In the genomic region with DNA sequence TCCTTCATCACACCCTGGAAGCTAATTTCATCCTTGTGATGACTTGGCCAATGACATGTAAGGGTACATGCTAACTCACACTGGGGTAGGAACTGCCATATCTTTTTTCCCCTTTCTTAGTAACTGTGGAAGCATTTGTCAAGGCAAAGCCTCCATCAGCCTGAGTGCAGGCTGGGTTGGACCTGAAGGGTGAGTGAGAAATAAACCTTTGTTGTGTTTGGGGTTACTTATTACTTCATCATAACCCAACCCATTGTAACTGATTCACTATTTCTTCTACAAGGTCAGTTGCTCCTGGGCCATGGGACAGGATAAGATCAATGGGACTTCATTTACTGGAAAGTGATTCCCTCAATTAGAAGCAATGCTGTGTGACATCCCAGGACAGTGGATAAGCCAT, we compare ENCODE assay signal across 2 cellular contexts.
TF ChIP-seq lines count a peak whose summit lies in the region.

No MANE protein-coding gene starts in this region.

TF ChIP-seq in IMR-90, 13 proteins besides CTCF, POLR2A, EP300 and RAD21 (continued from another document):
- TF ChIP-seq ELK1 (IDR thresholded peaks at IDR 0.05; ENCODE audit: borderline replicate concordance, low read depth, low read length) (no peak), CHD1 (IDR thresholded peaks at IDR 0.05; ENCODE audit: low read depth, low read length) (no peak), BHLHE40 (IDR thresholded peaks at IDR 0.05; ENCODE audit: low read depth, low read length) (no peak), SMC3 (IDR thresholded peaks at IDR 0.05; ENCODE audit: low read depth, low read length) (no peak), MXI1 (IDR thresholded peaks at IDR 0.05; ENCODE audit: borderline replicate concordance, low read depth, low read length) (no peak), CEBPB (IDR thresholded peaks at IDR 0.05; ENCODE audit: low read depth, low read length) (no peak), RCOR1 (IDR thresholded peaks at IDR 0.05; ENCODE audit: insufficient replicate concordance, low read length) (no peak), MAZ (IDR thresholded peaks at IDR 0.05; ENCODE audit: borderline replicate concordance, low read depth, low read length) (no peak), MAFK (IDR thresholded peaks at IDR 0.05; ENCODE audit: low read depth, low read length) (no peak), NFE2L2 (IDR thresholded peaks at IDR 0.05; ENCODE audit: low read depth, low read length) (no peak), FOS (IDR thresholded peaks at IDR 0.05; ENCODE audit: low read depth, low read length) (no peak)
- TF ChIP-seq, protein P1, sequence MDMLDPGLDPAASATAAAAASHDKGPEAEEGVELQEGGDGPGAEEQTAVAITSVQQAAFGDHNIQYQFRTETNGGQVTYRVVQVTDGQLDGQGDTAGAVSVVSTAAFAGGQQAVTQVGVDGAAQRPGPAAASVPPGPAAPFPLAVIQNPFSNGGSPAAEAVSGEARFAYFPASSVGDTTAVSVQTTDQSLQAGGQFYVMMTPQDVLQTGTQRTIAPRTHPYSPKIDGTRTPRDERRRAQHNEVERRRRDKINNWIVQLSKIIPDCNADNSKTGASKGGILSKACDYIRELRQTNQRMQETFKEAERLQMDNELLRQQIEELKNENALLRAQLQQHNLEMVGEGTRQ (IDR thresholded peaks at IDR 0.05; ENCODE audit: low read depth, low read length): no peak

TF ChIP-seq in GM23338, 12 proteins besides CTCF, POLR2A, EP300 and RAD21:
- TF ChIP-seq ZNF462 (CRISPR knock-in tag; IDR thresholded peaks at IDR 0.05) (no peak), ZNF331 (CRISPR knock-in tag; IDR thresholded peaks at IDR 0.05; ENCODE audit: low read depth) (no peak), NANOG (IDR thresholded peaks at IDR 0.05; ENCODE audit: borderline replicate concordance) (no peak), STAT1 (IDR thresholded peaks at IDR 0.05; ENCODE audit: unreplicated experiment) (no peak), CREB1 (CRISPR knock-in tag; IDR thresholded peaks at IDR 0.05; ENCODE audit: low read depth) (no peak), EZH2 (IDR thresholded peaks at IDR 0.05; ENCODE audit: low read depth, unreplicated experiment) (no peak), JUNB (IDR thresholded peaks at IDR 0.05; ENCODE audit: unreplicated experiment) (no peak), EZH2phosphoT487 (IDR thresholded peaks at IDR 0.05; ENCODE audit: unreplicated experiment) (no peak), POLR2AphosphoS5 (IDR thresholded peaks at IDR 0.05; ENCODE audit: low read depth) (no peak), ZNF114 (CRISPR knock-in tag; IDR thresholded peaks at IDR 0.05) (no peak)
- TF ChIP-seq, protein P2, sequence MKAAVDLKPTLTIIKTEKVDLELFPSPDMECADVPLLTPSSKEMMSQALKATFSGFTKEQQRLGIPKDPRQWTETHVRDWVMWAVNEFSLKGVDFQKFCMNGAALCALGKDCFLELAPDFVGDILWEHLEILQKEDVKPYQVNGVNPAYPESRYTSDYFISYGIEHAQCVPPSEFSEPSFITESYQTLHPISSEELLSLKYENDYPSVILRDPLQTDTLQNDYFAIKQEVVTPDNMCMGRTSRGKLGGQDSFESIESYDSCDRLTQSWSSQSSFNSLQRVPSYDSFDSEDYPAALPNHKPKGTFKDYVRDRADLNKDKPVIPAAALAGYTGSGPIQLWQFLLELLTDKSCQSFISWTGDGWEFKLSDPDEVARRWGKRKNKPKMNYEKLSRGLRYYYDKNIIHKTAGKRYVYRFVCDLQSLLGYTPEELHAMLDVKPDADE (IDR thresholded peaks at IDR 0.05): no peak
- TF ChIP-seq, protein P3, sequence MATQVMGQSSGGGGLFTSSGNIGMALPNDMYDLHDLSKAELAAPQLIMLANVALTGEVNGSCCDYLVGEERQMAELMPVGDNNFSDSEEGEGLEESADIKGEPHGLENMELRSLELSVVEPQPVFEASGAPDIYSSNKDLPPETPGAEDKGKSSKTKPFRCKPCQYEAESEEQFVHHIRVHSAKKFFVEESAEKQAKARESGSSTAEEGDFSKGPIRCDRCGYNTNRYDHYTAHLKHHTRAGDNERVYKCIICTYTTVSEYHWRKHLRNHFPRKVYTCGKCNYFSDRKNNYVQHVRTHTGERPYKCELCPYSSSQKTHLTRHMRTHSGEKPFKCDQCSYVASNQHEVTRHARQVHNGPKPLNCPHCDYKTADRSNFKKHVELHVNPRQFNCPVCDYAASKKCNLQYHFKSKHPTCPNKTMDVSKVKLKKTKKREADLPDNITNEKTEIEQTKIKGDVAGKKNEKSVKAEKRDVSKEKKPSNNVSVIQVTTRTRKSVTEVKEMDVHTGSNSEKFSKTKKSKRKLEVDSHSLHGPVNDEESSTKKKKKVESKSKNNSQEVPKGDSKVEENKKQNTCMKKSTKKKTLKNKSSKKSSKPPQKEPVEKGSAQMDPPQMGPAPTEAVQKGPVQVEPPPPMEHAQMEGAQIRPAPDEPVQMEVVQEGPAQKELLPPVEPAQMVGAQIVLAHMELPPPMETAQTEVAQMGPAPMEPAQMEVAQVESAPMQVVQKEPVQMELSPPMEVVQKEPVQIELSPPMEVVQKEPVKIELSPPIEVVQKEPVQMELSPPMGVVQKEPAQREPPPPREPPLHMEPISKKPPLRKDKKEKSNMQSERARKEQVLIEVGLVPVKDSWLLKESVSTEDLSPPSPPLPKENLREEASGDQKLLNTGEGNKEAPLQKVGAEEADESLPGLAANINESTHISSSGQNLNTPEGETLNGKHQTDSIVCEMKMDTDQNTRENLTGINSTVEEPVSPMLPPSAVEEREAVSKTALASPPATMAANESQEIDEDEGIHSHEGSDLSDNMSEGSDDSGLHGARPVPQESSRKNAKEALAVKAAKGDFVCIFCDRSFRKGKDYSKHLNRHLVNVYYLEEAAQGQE (IDR thresholded peaks at IDR 0.05; ENCODE audit: unreplicated experiment): no peak
